8 cellular contexts compared by ENCODE assay signal in the genomic region with DNA sequence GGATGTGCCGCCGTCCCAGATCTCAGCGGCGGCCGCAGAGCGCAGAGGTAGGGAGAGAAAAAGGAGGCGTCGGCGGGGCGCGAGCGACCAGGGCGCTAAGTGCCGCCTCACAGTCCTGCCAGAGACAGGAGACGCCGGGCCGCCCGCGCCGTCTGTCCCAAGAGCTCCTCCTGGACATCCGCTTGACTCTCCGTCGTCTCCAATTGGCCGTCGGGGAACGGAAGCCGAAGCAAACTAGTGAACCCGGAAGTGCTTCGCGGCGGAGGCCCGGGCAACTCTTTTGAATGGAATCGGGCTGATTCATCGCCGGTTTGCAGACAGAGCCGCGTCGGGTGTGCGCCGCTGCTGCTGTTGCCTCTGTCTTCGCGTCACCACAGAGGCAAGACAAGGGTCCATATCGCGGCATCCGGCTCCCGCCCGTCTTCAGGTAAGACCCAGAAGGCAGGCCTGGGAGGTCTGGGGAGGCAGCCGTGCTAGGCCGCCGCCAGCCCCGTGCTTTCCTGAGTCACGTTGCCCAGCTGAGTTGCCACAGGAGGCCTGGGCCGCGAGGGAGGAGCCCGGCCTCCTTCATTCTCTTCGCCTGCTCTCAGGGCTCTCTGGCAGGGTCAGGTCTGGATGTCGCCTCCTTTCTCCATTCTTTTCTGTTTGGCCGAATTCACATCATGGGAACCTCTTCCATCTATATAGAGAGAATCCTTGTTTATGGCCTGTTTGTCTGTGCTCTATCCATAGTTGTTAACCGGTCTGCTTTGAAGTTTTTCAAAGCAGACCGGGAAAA. TPM values are rescaled to one million over a fixed set of nuclear protein-coding genes. Genes with fewer than 3 reads are reported as not detected.
A peak's percentile ranks its signal among the peaks of the same experiment; 100 is the strongest.
DNase-seq lines count a peak whose midpoint lies in the region; ATAC-seq and TF ChIP-seq lines count a peak whose summit lies in the region.

Gene PSMD14 (plus strand): TSS at position 248 of the 778 bp plus-strand sequence. CDS start 10,401 bp downstream, outside the sequence.

- peak within 1 kb of the TSS; percentile 96 to 98 for H3K4me3 Mint-ChIP-seq in effector memory CD8-positive, alpha-beta T cell

- no peaks in the 10 kb centered on the region for H3K9me3 Mint-ChIP-seq in effector memory CD8-positive, alpha-beta T cell

- peak within 1 kb of the TSS; percentile 91 to 95 for H3K4ac ChIP-seq in mesenchymal stem cell (ENCODE audit: low read depth in 1 of 2, low read length in 2 of 2)

- H2AFZ ChIP-seq in mesenchymal stem cell (ENCODE audit: low read depth, low read length) = peak within 1 kb of the TSS; percentile 87

- under 1% methylated on average over 58 of the region's 60 CpGs for WGBS in mesenchymal stem cell

- peak within 1 kb of the TSS; percentile 72 for H3K4me2 ChIP-seq in mesenchymal stem cell (ENCODE audit: low read length, poor library complexity, severe bottlenecking)

- H3K27me3 ChIP-seq in mesenchymal stem cell (ENCODE audit: control insufficient read depth in 1 of 2, insufficient read depth in 1 of 2, low read length in 2 of 2) = no peaks in the 10 kb centered on the region

- H3K27ac Mint-ChIP-seq in effector memory CD8-positive, alpha-beta T cell = peak within 1 kb of the TSS; percentile 97 to 99

- H3K9ac ChIP-seq in mesenchymal stem cell (ENCODE audit: low read length) = peak within 1 kb of the TSS; percentile 99

- H2AK5ac ChIP-seq in mesenchymal stem cell (ENCODE audit: low read length, severe bottlenecking) = no peak within 1 kb of the TSS

- peak within 1 kb of the TSS in 1 of 2 experiments; percentile 67 for H2BK12ac ChIP-seq in mesenchymal stem cell (ENCODE audit: low read length in 2 of 2)

- peak within 1 kb of the TSS; percentile 79 for H2BK120ac ChIP-seq in mesenchymal stem cell (ENCODE audit: low read depth, low read length)

- H2BK15ac ChIP-seq in mesenchymal stem cell (ENCODE audit: low read depth, poor library complexity, severe bottlenecking) = peak within 1 kb of the TSS; percentile 99

- H3K23ac ChIP-seq in mesenchymal stem cell (ENCODE audit: low read length in 2 of 2) = no peak within 1 kb of the TSS

- H3K4me3 ChIP-seq in mesenchymal stem cell (ENCODE audit: insufficient read depth in 1 of 2, low read depth in 1 of 2, low read length in 2 of 2) = peak within 1 kb of the TSS; percentile 94 to 97

- peak within 1 kb of the TSS; percentile 90 to 97 for H3K18ac ChIP-seq in mesenchymal stem cell (ENCODE audit: low read depth in 1 of 2, low read length in 2 of 2)

- peak; percentile 61 for DNase-seq in CMK (ENCODE audit: low read depth)
- peak; percentile 83 for DNase-seq in GM20000 (ENCODE audit: low spot score)
- DNase-seq in HT-29 (ENCODE audit: low spot score) = peak; percentile 95
- peak; percentile 92 to 94 for DNase-seq in NOMO-1 (lab: John Stamatoyannopoulos, UW; ENCODE audit: unreplicated experiment in 2 of 2)
- peak; percentile 77 to 83 for DNase-seq in activated CD8-positive, alpha-beta memory T cell treated with anti-CD3 and anti-CD28 coated beads for 4 hours (ENCODE audit: low read depth in 2 of 2)
- DNase-seq in effector memory CD8-positive, alpha-beta T cell = peak; percentile 78 to 81 (median 79)
- DNase-seq in mesenchymal stem cell = peak; percentile 98
- peak; percentile 76 for DNase-seq in stimulated activated CD8-positive, alpha-beta memory T cell treated with anti-CD3 and anti-CD28 coated beads, Interleukin-12 subunit alpha, Interleukin-12 subunit beta, amount 100 ng/mL, for 4 hours (ENCODE audit: low read depth)

- H3K9me3 ChIP-seq in mesenchymal stem cell (ENCODE audit: control insufficient read depth, low read length) = peaks cover 5% of the 10 kb centered on the region

- H3K36me3 Mint-ChIP-seq in effector memory CD8-positive, alpha-beta T cell (ENCODE audit: insufficient read depth) = peaks cover 11% of the 10 kb centered on the region

- peak within 1 kb of the TSS; percentile 80 for H4K91ac ChIP-seq in mesenchymal stem cell (ENCODE audit: low read length)

- ATAC-seq in effector memory CD8-positive, alpha-beta T cell (replicated peaks) = peak; percentile 88

- peak within 1 kb of the TSS; percentile 93 for H3K27ac ChIP-seq in mesenchymal stem cell (ENCODE audit: low read length, poor library complexity, severe bottlenecking)

- H3K14ac ChIP-seq in mesenchymal stem cell (ENCODE audit: low read length in 2 of 2) = peak within 1 kb of the TSS in 1 of 2 experiments; percentile 96

- H4K8ac ChIP-seq in mesenchymal stem cell (ENCODE audit: low read length) = peak within 1 kb of the TSS; percentile 99

- peaks cover 3% of the 10 kb centered on the region for H3K4me1 ChIP-seq in mesenchymal stem cell (ENCODE audit: control insufficient read depth, insufficient read depth, low read depth, low read length)

- H3K27me3 Mint-ChIP-seq in effector memory CD8-positive, alpha-beta T cell = peaks cover 1 to 4% of the 10 kb centered on the region in 2 donors

- peak within 1 kb of the TSS; percentile 24 for H2BK5ac ChIP-seq in mesenchymal stem cell (ENCODE audit: low read depth, low read length, poor library complexity, severe bottlenecking)

- H3K36me3 ChIP-seq in mesenchymal stem cell (ENCODE audit: control insufficient read depth in 1 of 2, insufficient read depth in 2 of 2, low read depth in 1 of 2, low read length in 2 of 2) = no peaks in the 10 kb centered on the region

- TF ChIP-seq CTCF in GM20000 (IDR thresholded peaks at IDR 0.05; ENCODE audit: extremely low read depth, missing control alignments) = no peak

- peaks cover 27 to 39% of the 10 kb centered on the region in 2 donors for H3K4me1 Mint-ChIP-seq in effector memory CD8-positive, alpha-beta T cell (ENCODE audit: low read depth in 2 of 2)

- H3K79me1 ChIP-seq in mesenchymal stem cell (replicated peaks; ENCODE audit: low read length, poor library complexity, severe bottlenecking) = no peaks in the 10 kb centered on the region

RNA-seq across cellular contexts. Expression of gene PSMD14, which starts in this region (rescaled TPM):
- total RNA-seq in HT-29 (2014; rRNA removed; shearing (Covaris generic)) = 49.5 and 53.8 TPM in 2 replicates
- polyA plus RNA-seq in mesenchymal stem cell (2013, experiment 1 of 2) = 45.7 TPM
- polyA plus RNA-seq in mesenchymal stem cell (2013, experiment 2 of 2) = 46.5 TPM

Comparison
In these comparisons a context has a peak if more than half of its experiments do, and no peak if none do; other contexts are left out.
1. Peak in every context shown above with its lines: DNase-seq, ATAC-seq, H3K4me3 ChIP-seq and H3K27ac ChIP-seq.